In the genomic region with DNA sequence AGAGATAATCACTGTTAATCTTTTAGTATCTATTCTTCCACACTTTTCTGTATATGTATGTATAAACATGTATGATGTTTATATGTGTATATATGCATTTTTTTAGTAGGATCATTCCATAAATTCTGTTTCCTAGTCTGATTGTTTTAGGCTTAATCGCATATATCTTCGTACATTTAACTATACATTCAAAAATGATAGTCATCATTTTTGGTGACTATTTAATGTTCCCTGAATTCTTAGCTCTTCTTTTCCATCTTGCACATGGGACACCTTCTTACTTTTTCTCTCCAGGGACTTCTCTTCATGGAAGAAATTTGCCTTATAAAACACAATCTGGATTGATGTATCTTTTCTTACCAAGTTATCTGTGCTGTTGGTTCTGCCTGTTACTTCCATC, we compare ENCODE assay signal across 22 cellular contexts. TPM values are rescaled to one million over a fixed set of nuclear protein-coding genes. Genes with fewer than 3 reads are reported as not detected.
A peak's percentile ranks its signal among the peaks of the same experiment; 100 is the strongest.
DNase-seq lines count a peak whose midpoint lies in the region; ATAC-seq, FAIRE-seq and TF ChIP-seq lines count a peak whose summit lies in the region.
"Had no signal": no experiment of that assay in that cellular context is flagged by ENCODE, and none has a peak within 500 bp of the region (broad histone marks: within the 10 kb centered on the region; RNA-seq: fewer than 3 reads in every experiment).

No MANE protein-coding gene starts in this region.

- H2BK12ac ChIP-seq in trophoblast cell (ENCODE audit: low read length) = no peak overlapping the region

- no peaks in the 10 kb centered on the region for H3K79me1 ChIP-seq in trophoblast cell (ENCODE audit: low read length)

- no peak overlapping the region for H4K8ac ChIP-seq in trophoblast cell (ENCODE audit: low read depth, low read length)

- no peak overlapping the region for H3K4me3 ChIP-seq in mammary epithelial cell (replicated peaks in 1 of 3; ENCODE audit: insufficient read depth in 1 of 3, low read depth in 2 of 3, low read length in 3 of 3)
- H3K4me3 ChIP-seq in GM23338 = no peak overlapping the region
- H3K4me3 ChIP-seq in keratinocyte (ENCODE audit: control insufficient read depth in 2 of 3, extremely low read depth in 1 of 3, insufficient read depth in 2 of 3, low read depth in 1 of 3, low read length in 3 of 3) = no peak overlapping the region
- H3K4me3 ChIP-seq in trophoblast cell (ENCODE audit: low read depth, low read length) = no peak overlapping the region
- H3K4me3 ChIP-seq: BLaER1 had no signal

- H3K9me1 ChIP-seq in keratinocyte (ENCODE audit: control insufficient read depth, extremely low read depth, insufficient read depth, low read length) = no peaks in the 10 kb centered on the region

- in situ Hi-C loops in mammary epithelial cell (cut with MboI; ENCODE audit: low sequenced_read_pairs in 2 of 2) = no loop called here

- ATAC-seq in GM23338 = no peak
- ATAC-seq in central memory CD8-positive, alpha-beta T cell (replicated peaks; ENCODE audit: extremely low read depth, poor library complexity, severe bottlenecking) = no peak
- ATAC-seq: CD8-positive, alpha-beta T cell; HCT116 had no signal

- H3K9me3 Mint-ChIP-seq in MCF 10A (ENCODE audit: unreplicated experiment) (no peaks in the 10 kb centered on the region), GM23338 (no peaks in the 10 kb centered on the region)
- no peaks in the 10 kb centered on the region for H3K9me3 Mint-ChIP-seq in central memory CD8-positive, alpha-beta T cell
- H3K9me3 Mint-ChIP-seq: CD8-positive, alpha-beta T cell; H9; HFFc6 had no signal

- CTCF ChIA-PET in MCF 10A (lab: Yijun Ruan, JAX) = interaction anchor here (0.6 kb wide), 1 partner anchor 392 kb away, joined by 3 read pairs; no protein-coding TSS in a partner anchor
- CTCF ChIA-PET in mammary epithelial cell (lab: Charles Lee; ENCODE audit: low non-redundant PET) = no interaction called here

- H3F3A ChIP-seq in GM23338 (replicated peaks; ENCODE audit: low read depth) = no peaks in the 10 kb centered on the region

- no peaks in the 10 kb centered on the region for H3K36me3 Mint-ChIP-seq in MCF 10A (ENCODE audit: insufficient read depth, unreplicated experiment)
- H3K36me3 Mint-ChIP-seq in GM23338 (ENCODE audit: low read depth) = peaks cover 6% of the 10 kb centered on the region; the same call in 1 of the 3 replicates
- H3K36me3 Mint-ChIP-seq in central memory CD8-positive, alpha-beta T cell (ENCODE audit: insufficient read depth) = no peaks in the 10 kb centered on the region

- H3K27ac ChIP-seq in mammary epithelial cell (ENCODE audit: insufficient read depth, low read depth, low read length) (no peak overlapping the region), GM23338 (ENCODE audit: low read depth) (no peak overlapping the region), keratinocyte (ENCODE audit: control insufficient read depth, insufficient read depth, low read length) (no peak overlapping the region), trophoblast cell (ENCODE audit: low read depth, low read length) (no peak overlapping the region)
- H3K27ac ChIP-seq: 22Rv1, BLaER1, C4-2B had no signal

- H2AFZ ChIP-seq in mammary epithelial cell (ENCODE audit: low read depth, low read length) (no peak overlapping the region), GM23338 (no peak overlapping the region), keratinocyte (ENCODE audit: control insufficient read depth, low read length) (no peak overlapping the region), trophoblast cell (ENCODE audit: insufficient read depth, low read length, poor library complexity) (no peak overlapping the region)

- no peak overlapping the region for H4K91ac ChIP-seq in trophoblast cell (ENCODE audit: low read depth, low read length)

- no peak overlapping the region for H3K23ac ChIP-seq in trophoblast cell (ENCODE audit: low read length)

- peaks cover 8% of the 10 kb centered on the region for H3K9me2 ChIP-seq in GM23338 (ENCODE audit: insufficient read depth)

- H4K12ac ChIP-seq in trophoblast cell (ENCODE audit: low read depth, low read length) = no peak overlapping the region

- H3K4me2 ChIP-seq in mammary epithelial cell (ENCODE audit: insufficient read depth, low read depth, low read length) = no peak overlapping the region
- H3K4me2 ChIP-seq in GM23338 = peak overlapping the region; percentile 78
- peak overlapping the region; percentile 8 for H3K4me2 ChIP-seq in keratinocyte (ENCODE audit: control insufficient read depth, extremely low read depth, insufficient read depth, low read depth, low read length)
- H3K4me2 ChIP-seq in trophoblast cell (ENCODE audit: low read length) = no peak overlapping the region
- H3K4me2 ChIP-seq: BLaER1 had no signal

- no peak for DNase-seq in MCF 10A (ENCODE audit: unreplicated experiment)
- DNase-seq in mammary epithelial cell = no peak
- no peak for DNase-seq in GM23338 (ENCODE audit: low spot score)
- DNase-seq in central memory CD8-positive, alpha-beta T cell (ENCODE audit: low spot score in 2 of 2) = no peak
- DNase-seq in keratinocyte (ENCODE audit: low read depth, low spot score) = no peak
- DNase-seq in trophoblast cell = no peak
- no peak for DNase-seq in GDM1 (lab: John Stamatoyannopoulos, UW)
- DNase-seq in AML-193 (lab: John Stamatoyannopoulos, UW) = no peak
- DNase-seq: ACHN; Caco-2; CD4-positive, CD25-positive, alpha-beta regulatory T cell; CD8-positive, alpha-beta T cell; DMS53; DMS79 treated with DMSO at 0.1 percent for 48 hours; H9; HFFc6 had no signal

- no peak overlapping the region for H3K18ac ChIP-seq in trophoblast cell (ENCODE audit: low read length)

- dilution Hi-C loops in mammary epithelial cell (cut with HindIII; ENCODE audit: low sequenced_read_pairs) = no loop called here
- dilution Hi-C loops in keratinocyte (cut with MboI; ENCODE audit: extremely low pct_ligation_motif_present, low sequenced_read_pairs) = no loop called here

- H3K27me3 ChIP-seq in mammary epithelial cell (ENCODE audit: insufficient read depth, low read length) (no peaks in the 10 kb centered on the region), GM23338 (ENCODE audit: insufficient read depth) (peaks cover 29% of the 10 kb centered on the region), keratinocyte (ENCODE audit: control insufficient read depth, extremely low read depth, insufficient read depth, low read length) (no peaks in the 10 kb centered on the region), trophoblast cell (ENCODE audit: insufficient read depth, low read length) (no peaks in the 10 kb centered on the region)
- H3K27me3 ChIP-seq: BLaER1 had no signal

- no peak overlapping the region for H2AK5ac ChIP-seq in trophoblast cell (ENCODE audit: low read length)

- no peak for FAIRE-seq in keratinocyte (lab: Jason Lieb, UNC)
- FAIRE-seq: GM12892 had no signal

- no peak overlapping the region for H3K4ac ChIP-seq in trophoblast cell (ENCODE audit: low read depth, low read length)

- H3K4me1 ChIP-seq in mammary epithelial cell (ENCODE audit: insufficient read depth, low read length) (peaks cover 5% of the 10 kb centered on the region), GM23338 (ENCODE audit: insufficient read depth) (peaks cover 62% of the 10 kb centered on the region), keratinocyte (ENCODE audit: control insufficient read depth, extremely low read depth, insufficient read depth, low read length) (peaks cover 6% of the 10 kb centered on the region), trophoblast cell (ENCODE audit: control insufficient read depth in 1 of 2, insufficient read depth in 2 of 2, low read length in 2 of 2) (no peaks in the 10 kb centered on the region)
- H3K4me1 ChIP-seq: BLaER1 had no signal

- H3K4me1 Mint-ChIP-seq in MCF 10A (ENCODE audit: insufficient read depth, unreplicated experiment) (peaks cover 7% of the 10 kb centered on the region), GM23338 (peaks cover 63% of the 10 kb centered on the region)
- peaks cover 16% of the 10 kb centered on the region for H3K4me1 Mint-ChIP-seq in central memory CD8-positive, alpha-beta T cell

- H3K36me3 ChIP-seq in mammary epithelial cell (ENCODE audit: insufficient read depth, low read length) (no peaks in the 10 kb centered on the region), GM23338 (ENCODE audit: insufficient read depth) (no peaks in the 10 kb centered on the region), keratinocyte (ENCODE audit: control insufficient read depth in 2 of 2, extremely low read depth in 1 of 2, insufficient read depth in 2 of 2, low read length in 2 of 2) (peaks cover 0 to 2% of the 10 kb centered on the region in 2 experiments), trophoblast cell (ENCODE audit: control insufficient read depth in 1 of 2, insufficient read depth in 2 of 2, low read length in 2 of 2) (no peaks in the 10 kb centered on the region)
- H3K36me3 ChIP-seq: BLaER1 had no signal

- POLR2A ChIA-PET in MCF 10A (lab: Yijun Ruan, JAX) = interaction anchor here (0.6 kb wide), 1 partner anchor 45 kb away, joined by 3 read pairs; no protein-coding TSS in a partner anchor

- no peaks in the 10 kb centered on the region for H3K27me3 Mint-ChIP-seq in MCF 10A (ENCODE audit: insufficient read depth, unreplicated experiment)
- peaks cover 6% of the 10 kb centered on the region for H3K27me3 Mint-ChIP-seq in GM23338 (ENCODE audit: insufficient read depth, low read depth, poor library complexity)
- H3K27me3 Mint-ChIP-seq in central memory CD8-positive, alpha-beta T cell = no peaks in the 10 kb centered on the region
- H3K27me3 Mint-ChIP-seq: B cell; CD4-positive, CD25-positive, alpha-beta regulatory T cell had no signal

- H2BK5ac ChIP-seq in trophoblast cell (ENCODE audit: low read depth, low read length, poor library complexity) = no peak overlapping the region

- H3K4me3 Mint-ChIP-seq in MCF 10A (ENCODE audit: unreplicated experiment) = no peak overlapping the region
- H3K4me3 Mint-ChIP-seq in GM23338 = no peak overlapping the region
- H3K4me3 Mint-ChIP-seq in central memory CD8-positive, alpha-beta T cell = no peak overlapping the region
- H3K4me3 Mint-ChIP-seq: B cell; CD4-positive, CD25-positive, alpha-beta regulatory T cell; CD8-positive, alpha-beta T cell; HFFc6 had no signal

- H3K9me3 ChIP-seq in mammary epithelial cell (replicated peaks; ENCODE audit: insufficient read depth, low read length) (no peaks in the 10 kb centered on the region), keratinocyte (ENCODE audit: control insufficient read depth, low read depth, low read length) (no peaks in the 10 kb centered on the region), trophoblast cell (ENCODE audit: insufficient read depth, low read depth, low read length) (no peaks in the 10 kb centered on the region)
- H3K9me3 ChIP-seq: BLaER1, Caco-2 had no signal

- 100% methylated on average over 2 of the region's 2 CpGs for WGBS in mammary epithelial cell (ENCODE audit: low coverage, missing lambda C conversion rate)
- WGBS in trophoblast cell (ENCODE audit: extremely low coverage, insufficient coverage, insufficient read length) = no CpG with 5 or more reads among the region's 2 CpGs

- no peak overlapping the region for H2BK120ac ChIP-seq in trophoblast cell (ENCODE audit: insufficient read depth, low read length, poor library complexity)

- H3K79me2 ChIP-seq in mammary epithelial cell (ENCODE audit: insufficient read depth, low read length) = peaks cover 14% of the 10 kb centered on the region
- peaks cover 33% of the 10 kb centered on the region for H3K79me2 ChIP-seq in GM23338 (replicated peaks; ENCODE audit: insufficient read depth)
- H3K79me2 ChIP-seq in keratinocyte (ENCODE audit: control insufficient read depth, insufficient read depth, low read length) = no peaks in the 10 kb centered on the region
- no peaks in the 10 kb centered on the region for H3K79me2 ChIP-seq in trophoblast cell (ENCODE audit: control insufficient read depth, insufficient read depth, low read length, poor library complexity)

- H4K20me1 ChIP-seq in mammary epithelial cell (ENCODE audit: insufficient read depth, low read length) (no peaks in the 10 kb centered on the region), GM23338 (replicated peaks; ENCODE audit: insufficient read depth) (no peaks in the 10 kb centered on the region; the same call in 1 of the 2 replicates), keratinocyte (ENCODE audit: control insufficient read depth, extremely low read depth, insufficient read depth, low read length) (no peaks in the 10 kb centered on the region)

- H3K27ac Mint-ChIP-seq in MCF 10A (ENCODE audit: low read depth, unreplicated experiment) (peak overlapping the region; percentile 9), GM23338 (no peak overlapping the region)
- H3K27ac Mint-ChIP-seq in central memory CD8-positive, alpha-beta T cell (ENCODE audit: low read depth) = peak overlapping the region; percentile 16
- H3K27ac Mint-ChIP-seq: B cell; CD8-positive, alpha-beta T cell; HFFc6 had no signal

- no peak for TF ChIP-seq CTCF in MCF 10A (IDR thresholded peaks at IDR 0.05; ENCODE audit: unreplicated experiment)
- TF ChIP-seq CTCF in mammary epithelial cell (conservative IDR thresholded peaks at IDR 0.05 in 1 of 2, IDR thresholded peaks at IDR 0.05 in 1 of 2; ENCODE audit: extremely low read depth in 1 of 2, insufficient read depth in 1 of 2, low read depth in 1 of 2, low read length in 2 of 2) = no peak
- no peak for TF ChIP-seq CTCF in GM23338 (conservative IDR thresholded peaks at IDR 0.05; ENCODE audit: low read depth in 2 of 2)
- TF ChIP-seq CTCF in keratinocyte (optimal IDR thresholded peaks at IDR 0.05 in 1 of 3, IDR thresholded peaks at IDR 0.05 in 1 of 3, conservative IDR thresholded peaks at IDR 0.05 in 1 of 3; ENCODE audit: extremely low read depth in 1 of 3, insufficient read depth in 2 of 3, low read length in 3 of 3) = no peak

- intact Hi-C loops in MCF 10A (cut with micrococcal nuclease) = no loop called here
- intact Hi-C loops in mammary epithelial cell (cut with micrococcal nuclease) = no loop called here

- no TSS peak for BruUV-seq in MCF 10A (replicated peaks; lab: Mats Ljungman, UMichigan)
- no TSS peak for BruUV-seq in mammary epithelial cell (replicated peaks; lab: Mats Ljungman, UMichigan)

- no peak overlapping the region for H3K9ac ChIP-seq in mammary epithelial cell (ENCODE audit: insufficient read depth, low read length)
- no peak overlapping the region for H3K9ac ChIP-seq in keratinocyte (ENCODE audit: control insufficient read depth, extremely low read depth, insufficient read depth, low read length)
- H3K9ac ChIP-seq in trophoblast cell (ENCODE audit: low read length) = no peak overlapping the region
- H3K9ac ChIP-seq: BLaER1 had no signal

- H3K14ac ChIP-seq in trophoblast cell (ENCODE audit: low read length) = no peak overlapping the region

RNA-seq across cellular contexts. Expression of a gene that starts 42.1 kb away (rescaled TPM):
- total RNA-seq in MCF 10A (2022) = 17.1 and 19.9 TPM in 2 replicates
- total RNA-seq in mammary epithelial cell = 10 to 100 TPM; 18.9 to 36.0 TPM
- 11.8 TPM for polyA plus RNA-seq in mammary epithelial cell
- polyA minus RNA-seq in mammary epithelial cell = not detected
- 22.5 and 25.4 TPM in 2 replicates for total RNA-seq in GM23338 (2014; rRNA removed; shearing (Covaris generic))
- polyA plus RNA-seq in GM23338 (2016; fragmentation: Nextera tagmentation; extraction: Ambion mirVana) = 28.9 and 30.0 TPM in 2 replicates
- polyA plus RNA-seq in keratinocyte = 13.2 to 20.2 TPM (median 14.3 TPM) in 3 replicates
- polyA plus RNA-seq in keratinocyte (2011; ENCODE audit: low read depth) = 53.8 TPM
- 14.5 and 21.6 TPM in 2 replicates for polyA plus RNA-seq in keratinocyte (2011; cell fraction: cytosol; rRNA removed)
- polyA plus RNA-seq in keratinocyte (2011; cell fraction: nucleus; rRNA removed) = 7.5 and 11.5 TPM in 2 replicates
- polyA plus RNA-seq in keratinocyte (2012; ENCODE audit: low replicate concordance) = 15.4 and 28.9 TPM in 2 replicates
- polyA minus RNA-seq in keratinocyte = 0.98 to 20.5 TPM (median 13.2 TPM) in 3 replicates
- 30.3 TPM for polyA minus RNA-seq in keratinocyte (2011; cell fraction: cytosol; rRNA and poly(A)+ RNA removed)
- polyA minus RNA-seq in keratinocyte (2011; cell fraction: nucleus; rRNA and poly(A)+ RNA removed) = 13.2 and 19.5 TPM in 2 replicates
- polyA plus RNA-seq in trophoblast cell (2013) = 48.3 and 54.2 TPM in 2 replicates

RNA-seq across cellular contexts. Expression of a gene that starts 42.4 kb away (rescaled TPM):
- total RNA-seq in MCF 10A (2022) (28.0 and 31.4 TPM in 2 replicates), mammary epithelial cell (10 to 100 TPM in 1 of 2 donors, 1 to 10 TPM in 1; 7.5 to 22.2 TPM)
- polyA plus RNA-seq in mammary epithelial cell (8.7 TPM), GM23338 (2016; fragmentation: Nextera tagmentation; extraction: Ambion mirVana) (6.3 and 6.8 TPM in 2 replicates), keratinocyte (6.2 to 18.9 TPM (median 13.9 TPM) in 3 replicates)
- polyA minus RNA-seq in mammary epithelial cell (58.4 TPM), keratinocyte (16.6 to 61.7 TPM (median 17.1 TPM) in 3 replicates)
- 33.8 and 38.8 TPM in 2 replicates for total RNA-seq in GM23338 (2014; rRNA removed; shearing (Covaris generic))
- polyA plus RNA-seq in keratinocyte (2011; ENCODE audit: low read depth) = 11.2 TPM
- polyA plus RNA-seq in keratinocyte (2011; cell fraction: cytosol; rRNA removed) = 5.1 and 6.2 TPM in 2 replicates
- polyA plus RNA-seq in keratinocyte (2011; cell fraction: nucleus; rRNA removed) = 15.0 and 20.8 TPM in 2 replicates
- polyA plus RNA-seq in keratinocyte (2012; ENCODE audit: low replicate concordance) = 1.5 and 12.2 TPM in 2 replicates
- 10.4 TPM for polyA minus RNA-seq in keratinocyte (2011; cell fraction: cytosol; rRNA and poly(A)+ RNA removed)
- 31.2 and 76.5 TPM in 2 replicates for polyA minus RNA-seq in keratinocyte (2011; cell fraction: nucleus; rRNA and poly(A)+ RNA removed)
- polyA plus RNA-seq in trophoblast cell (2013) = 19.9 and 21.5 TPM in 2 replicates
- polyA plus RNA-seq: CD4-positive, CD25-positive, alpha-beta regulatory T cell had no signal

Comparison
In these comparisons a context has a peak if more than half of its experiments do, and no peak if none do; other contexts are left out.
1. H3K4me2 ChIP-seq: peak in GM23338 (single experiment) and keratinocyte (single experiment); none in mammary epithelial cell (single experiment) and trophoblast cell (single experiment).